ENCODE assay signal across 19 cellular contexts in the genomic region with DNA sequence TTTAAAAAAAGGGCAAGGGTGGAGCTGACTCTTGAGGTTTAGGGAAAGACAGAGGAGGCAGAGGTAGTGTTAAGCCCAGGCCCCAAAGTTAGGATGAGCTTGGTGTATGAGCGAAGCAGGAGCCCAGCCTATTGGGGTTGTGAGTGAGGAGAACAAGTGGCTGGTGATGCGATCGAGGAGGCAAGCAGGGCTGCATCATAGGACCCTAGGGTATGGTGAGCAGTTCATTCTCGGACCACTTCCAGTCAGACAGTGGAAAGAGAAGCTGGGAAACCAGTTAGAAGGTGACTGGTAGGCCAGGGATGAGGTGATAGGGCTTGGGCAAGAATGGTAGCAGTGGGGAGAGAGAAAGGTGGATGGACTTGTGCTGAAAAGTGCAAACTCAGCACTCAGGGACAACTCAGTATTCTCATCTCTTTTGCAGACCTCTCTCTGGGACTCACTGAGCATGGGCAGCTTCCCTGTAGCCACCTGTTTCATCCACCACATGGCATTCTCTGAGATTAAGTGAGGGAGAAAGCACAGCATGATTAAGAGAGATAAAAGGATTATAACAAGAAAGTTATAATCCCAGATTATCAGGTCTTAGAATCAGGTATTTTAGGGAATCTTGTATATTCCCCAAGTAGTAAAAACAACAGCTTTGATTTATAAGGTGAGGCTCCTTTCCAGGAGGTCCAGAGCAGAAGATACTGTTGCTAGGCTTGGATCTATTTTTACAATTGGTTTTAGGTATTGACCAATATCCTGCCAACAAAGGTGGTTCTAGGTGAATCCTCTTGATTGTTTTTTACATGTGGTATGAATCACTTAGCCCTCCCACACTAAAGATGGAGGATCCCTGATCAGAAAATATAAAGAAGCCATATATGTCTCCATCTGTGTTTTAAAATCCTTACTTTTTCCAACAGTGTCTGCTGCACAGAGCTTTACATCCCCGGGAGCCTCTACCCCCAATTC. TPM values are rescaled to one million over a fixed set of nuclear protein-coding genes. Genes with fewer than 3 reads are reported as not detected.
DNase-seq lines count a peak whose midpoint lies in the region; ATAC-seq and TF ChIP-seq lines count a peak whose summit lies in the region.
"Had no signal": no experiment of that assay in that cellular context is flagged by ENCODE, and none has a peak within 500 bp of the region (broad histone marks: within the 10 kb centered on the region; RNA-seq: fewer than 3 reads in every experiment).

No MANE protein-coding gene starts in this region.

- in situ Hi-C loops in KBM-7 (cut with MboI; ENCODE audit: low pct_unique_long_range_greater_than_20kb, low sequenced_read_pairs) = no loop called here

- no peak for TF ChIP-seq CTCF in activated CD8-positive, alpha-beta T cell treated with anti-CD3 and anti-CD28 coated beads for 36 hours (IDR thresholded peaks at IDR 0.05)
- TF ChIP-seq CTCF in glutamatergic neuron (IDR thresholded peaks at IDR 0.05; ENCODE audit: partially characterized antibody, unreplicated experiment) = no peak

- no peak for DNase-seq in activated naive CD4-positive, alpha-beta T cell treated with Interleukin-2 at 50 U/mL for 16 hours
- DNase-seq in activated CD8-positive, alpha-beta T cell treated with anti-CD3 and anti-CD28 coated beads for 36 hours = no peak
- DNase-seq in glutamatergic neuron (no peak), NCI-H2107 treated with DMSO at 0.1 percent for 48 hours (lab: John Stamatoyannopoulos, UW; ENCODE audit: unreplicated experiment) (no peak), NCI-H128 (lab: John Stamatoyannopoulos, UW; ENCODE audit: unreplicated experiment) (no peak), KBM-7 (no peak)
- DNase-seq: activated CD4-positive, alpha-beta T cell treated with anti-CD3 and anti-CD28 coated beads, Interleukin-2, amount 50 U/mL, for 4 hours; DMS153; foreskin keratinocyte; left ventricle myocardium inferior; NCI-H226; right cardiac atrium; SHP77; T-helper 9 cell; thyroid gland had no signal

- H3K27me3 Mint-ChIP-seq in activated naive CD4-positive, alpha-beta T cell treated with anti-CD3 and anti-CD28 coated beads, Interleukin-2, amount 50 U/mL, for 24 hours = no peaks in the 10 kb centered on the region
- H3K27me3 Mint-ChIP-seq in activated CD8-positive, alpha-beta T cell treated with anti-CD3 and anti-CD28 coated beads for 36 hours = no peaks in the 10 kb centered on the region
- peaks cover 2% of the 10 kb centered on the region for H3K27me3 Mint-ChIP-seq in glutamatergic neuron (ENCODE audit: unreplicated experiment)
- H3K27me3 Mint-ChIP-seq: central memory CD8-positive, alpha-beta T cell had no signal

- peaks cover 51% of the 10 kb centered on the region for H3K4me1 Mint-ChIP-seq in activated naive CD4-positive, alpha-beta T cell treated with anti-CD3 and anti-CD28 coated beads, Interleukin-2, amount 50 U/mL, for 24 hours
- H3K4me1 Mint-ChIP-seq in activated CD8-positive, alpha-beta T cell treated with anti-CD3 and anti-CD28 coated beads for 36 hours (ENCODE audit: low read depth) = peaks cover 40% of the 10 kb centered on the region
- H3K4me1 Mint-ChIP-seq in glutamatergic neuron (ENCODE audit: low read depth, unreplicated experiment) = peaks cover 11% of the 10 kb centered on the region

- H3K4me3 Mint-ChIP-seq in activated naive CD4-positive, alpha-beta T cell treated with anti-CD3 and anti-CD28 coated beads, Interleukin-2, amount 50 U/mL, for 24 hours = no peak overlapping the region
- no peak overlapping the region for H3K4me3 Mint-ChIP-seq in activated CD8-positive, alpha-beta T cell treated with anti-CD3 and anti-CD28 coated beads for 36 hours
- H3K4me3 Mint-ChIP-seq in glutamatergic neuron (ENCODE audit: unreplicated experiment) = no peak overlapping the region
- H3K4me3 Mint-ChIP-seq: central memory CD8-positive, alpha-beta T cell; neural crest cell had no signal

- peak overlapping the region; percentile 47 for H3K27ac Mint-ChIP-seq in activated naive CD4-positive, alpha-beta T cell treated with anti-CD3 and anti-CD28 coated beads, Interleukin-2, amount 50 U/mL, for 24 hours
- peak overlapping the region; percentile 75 for H3K27ac Mint-ChIP-seq in activated CD8-positive, alpha-beta T cell treated with anti-CD3 and anti-CD28 coated beads for 36 hours
- peak overlapping the region; percentile 44 for H3K27ac Mint-ChIP-seq in glutamatergic neuron (ENCODE audit: unreplicated experiment)

- POLR2A ChIA-PET in activated CD8-positive, alpha-beta T cell treated with anti-CD3 and anti-CD28 coated beads for 36 hours (lab: Charles Lee) = interaction anchor here (1.0 to 1.7 kb wide), 5 partner anchors 9 to 48 kb away, joined by 3 to 8 read pairs (median 4); no protein-coding TSS in a partner anchor

- peak; percentile 57 for ATAC-seq in activated CD8-positive, alpha-beta T cell treated with anti-CD3 and anti-CD28 coated beads for 36 hours
- ATAC-seq in GM18511 (IDR thresholded peaks at IDR 0.05; ENCODE audit: unreplicated experiment) = no peak
- ATAC-seq: foreskin keratinocyte, right cardiac atrium had no signal

- CTCF ChIA-PET in activated CD8-positive, alpha-beta T cell treated with anti-CD3 and anti-CD28 coated beads for 36 hours (lab: Charles Lee) = interaction anchor here (0.7 to 1.0 kb wide), 2 partner anchors 10 to 37 kb away, joined by 3 read pairs; no protein-coding TSS in a partner anchor

- H3K36me3 Mint-ChIP-seq in activated naive CD4-positive, alpha-beta T cell treated with anti-CD3 and anti-CD28 coated beads, Interleukin-2, amount 50 U/mL, for 24 hours = peaks cover 30% of the 10 kb centered on the region
- H3K36me3 Mint-ChIP-seq in activated CD8-positive, alpha-beta T cell treated with anti-CD3 and anti-CD28 coated beads for 36 hours (ENCODE audit: low read depth) = peaks cover 61% of the 10 kb centered on the region
- peaks cover 4% of the 10 kb centered on the region for H3K36me3 Mint-ChIP-seq in glutamatergic neuron (ENCODE audit: unreplicated experiment)

- intact Hi-C loops in activated CD8-positive, alpha-beta T cell treated with anti-CD3 and anti-CD28 coated beads for 36 hours (cut with micrococcal nuclease) = no loop called here

- H3K9me3 Mint-ChIP-seq in activated naive CD4-positive, alpha-beta T cell treated with anti-CD3 and anti-CD28 coated beads, Interleukin-2, amount 50 U/mL, for 24 hours = no peaks in the 10 kb centered on the region
- no peaks in the 10 kb centered on the region for H3K9me3 Mint-ChIP-seq in activated CD8-positive, alpha-beta T cell treated with anti-CD3 and anti-CD28 coated beads for 36 hours
- H3K9me3 Mint-ChIP-seq in glutamatergic neuron (ENCODE audit: unreplicated experiment) = no peaks in the 10 kb centered on the region
- H3K9me3 Mint-ChIP-seq: central memory CD8-positive, alpha-beta T cell; neural crest cell had no signal

RNA-seq across cellular contexts. Expression of a gene that starts 38.3 kb away (rescaled TPM):
- 100 to 1,000 TPM; 541 to 544 TPM for total RNA-seq in activated CD8-positive, alpha-beta T cell treated with anti-CD3 and anti-CD28 coated beads for 36 hours
- total RNA-seq in glutamatergic neuron (ENCODE audit: unreplicated experiment) = 254 TPM
